Comparison of ENCODE assay signal across 13 cellular contexts in genomic region chr3:172179680-172180399, GRCh38.
A peak's percentile ranks its signal among the peaks of the same experiment; 100 is the strongest.
DNase-seq lines count a peak whose midpoint lies in the region; ATAC-seq and TF ChIP-seq lines count a peak whose summit lies in the region.
"Had no signal": no experiment of that assay in that cellular context is flagged by ENCODE, and none has a peak within 500 bp of the region (broad histone marks: within the 10 kb centered on the region; RNA-seq: fewer than 3 reads in every experiment).

No MANE protein-coding gene starts in this region.

- intact Hi-C loops in PC-3 (cut with micrococcal nuclease) = no loop called here

- no peak overlapping the region for H3K27ac ChIP-seq in PC-3 (ENCODE audit: low read length)

- H3K4me1 ChIP-seq in PC-3 (ENCODE audit: insufficient read depth, low read length) = peaks cover 14% of the 10 kb centered on the region

- H3K9me2 ChIP-seq in PC-3 (replicated peaks; ENCODE audit: low read length) = no peaks in the 10 kb centered on the region

- H3K36me3 ChIP-seq in PC-3 (ENCODE audit: low read depth, low read length) = no peaks in the 10 kb centered on the region

- no peak overlapping the region for H2AFZ ChIP-seq in PC-3 (ENCODE audit: low read length)

- peak; percentile 53 for ATAC-seq in GM18907 (IDR thresholded peaks at IDR 0.05; ENCODE audit: unreplicated experiment)
- peak; percentile 60 for ATAC-seq in HG02981 (IDR thresholded peaks at IDR 0.05; ENCODE audit: unreplicated experiment)
- no peak for ATAC-seq in PC-3
- ATAC-seq in HG02852 (IDR thresholded peaks at IDR 0.05; ENCODE audit: unreplicated experiment) = no peak

- no peak overlapping the region for H3K4me3 Mint-ChIP-seq in nephron progenitor cell
- H3K4me3 Mint-ChIP-seq: IgD-negative memory B cell had no signal

- peaks cover 33% of the 10 kb centered on the region for H3K36me3 Mint-ChIP-seq in nephron progenitor cell (ENCODE audit: low read depth)

- no peaks in the 10 kb centered on the region for H4K20me1 ChIP-seq in PC-3 (ENCODE audit: low read length)

- no peaks in the 10 kb centered on the region for H3K9me3 ChIP-seq in PC-3 (ENCODE audit: low read length)

- no peak overlapping the region for H3K9ac ChIP-seq in PC-3 (ENCODE audit: low read length)

- CTCF ChIA-PET in PC-3 (lab: Charles Lee) = no interaction called here

- DNase-seq in SW480 (ENCODE audit: low spot score) (peak; percentile 41), nephron progenitor cell (no peak), PC-3 (no peak)
- DNase-seq in activated naive CD4-positive, alpha-beta T cell treated with anti-CD3 and anti-CD28 coated beads, Interleukin-2, amount 50 U/mL, for 16 hours = no peak
- DNase-seq in activated CD4-positive, alpha-beta T cell treated with anti-CD3 and anti-CD28 coated beads for 1 hour = no peak
- DNase-seq: DMS153; NCI-H2227 treated with DMSO at 0.1 percent for 48 hours; stimulated activated CD4-positive, alpha-beta T cell treated with anti-CD3 and anti-CD28 coated beads, Interleukin-15, amount 100 ng/mL, for 24 hours; stimulated activated naive CD4-positive, alpha-beta T cell treated with Interleukin-2 at 50 U/mL for 16 hours had no signal

- peaks cover 66% of the 10 kb centered on the region for H3K4me1 Mint-ChIP-seq in nephron progenitor cell

- peaks cover 96% of the 10 kb centered on the region for H3K79me2 ChIP-seq in PC-3 (ENCODE audit: low read length)

- no peak overlapping the region for H3K4me2 ChIP-seq in PC-3 (ENCODE audit: low read length)

- no peaks in the 10 kb centered on the region for H3K27me3 ChIP-seq in PC-3 (ENCODE audit: low read length)

- peaks cover 6% of the 10 kb centered on the region for H3K27me3 Mint-ChIP-seq in nephron progenitor cell (ENCODE audit: low read depth, poor library complexity)
- H3K27me3 Mint-ChIP-seq: IgD-negative memory B cell had no signal

- H3K9me3 Mint-ChIP-seq in nephron progenitor cell = no peaks in the 10 kb centered on the region

- BruUV-seq in PC-3 (replicated peaks; lab: Mats Ljungman, UMichigan) = no TSS peak

- POLR2A ChIA-PET in PC-3 (lab: Charles Lee; ENCODE audit: unreplicated experiment) = no interaction called here

- no peaks in the 10 kb centered on the region for H3F3A ChIP-seq in PC-3 (ENCODE audit: low read length, unreplicated experiment)

- TF ChIP-seq CTCF in nephron progenitor cell (IDR thresholded peaks at IDR 0.05) (no peak), PC-3 (conservative IDR thresholded peaks at IDR 0.05; ENCODE audit: low read depth, low read length) (no peak)

- H3K4me3 ChIP-seq in PC-3 (ENCODE audit: low read length) = no peak overlapping the region

- peak overlapping the region; percentile 34 for H3K27ac Mint-ChIP-seq in nephron progenitor cell

Comparison
In these comparisons a context has a peak if more than half of its experiments do, and no peak if none do; other contexts are left out.
1. ATAC-seq: peak in GM18907 (single experiment) and HG02981 (single experiment); none in PC-3 (single experiment) and HG02852 (single experiment).